In the genomic region with DNA sequence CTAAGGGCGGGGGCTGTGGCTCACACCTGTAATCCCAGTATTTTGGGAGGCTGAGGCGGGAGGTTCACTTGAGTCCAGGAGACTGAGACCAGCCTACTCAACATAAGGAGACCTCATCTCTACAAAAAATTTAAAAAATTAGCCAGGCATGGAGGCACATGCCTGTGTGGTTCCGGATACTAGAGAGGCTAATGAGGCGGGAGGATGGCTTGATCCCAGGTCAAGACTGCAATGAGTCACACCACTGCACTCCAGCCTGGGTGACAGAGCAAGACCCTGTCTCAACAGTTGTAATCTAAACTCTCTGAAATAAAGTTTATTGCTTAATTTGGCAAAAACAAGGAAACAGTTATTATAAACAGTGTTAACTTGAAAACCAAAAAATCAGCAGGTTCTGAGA, we compare ENCODE assay signal across 17 cellular contexts.
DNase-seq lines count a peak whose midpoint lies in the region; ATAC-seq, FAIRE-seq and TF ChIP-seq lines count a peak whose summit lies in the region.
"Had no signal": no experiment of that assay in that cellular context is flagged by ENCODE, and none has a peak within 500 bp of the region (broad histone marks: within the 10 kb centered on the region; RNA-seq: fewer than 3 reads in every experiment).

No MANE protein-coding gene starts in this region.

- no peak overlapping the region for H3K4me2 ChIP-seq in K562 (ENCODE audit: insufficient read depth, low read length)

- no peaks in the 10 kb centered on the region for H3K79me2 ChIP-seq in K562 (ENCODE audit: control insufficient read depth, insufficient read depth, low read length)

- peak; percentile 15 for FAIRE-seq in K562 (lab: Jason Lieb, UNC)
- FAIRE-seq: GM12892 had no signal

- TF ChIP-seq POLR2A in breast epithelium (IDR thresholded peaks at IDR 0.05) (no peak), K562 (conservative IDR thresholded peaks at IDR 0.05) (no peak), thyroid gland (IDR thresholded peaks at IDR 0.05) (no peak)

- H3K4me3 Mint-ChIP-seq in MCF 10A (ENCODE audit: unreplicated experiment) (no peak overlapping the region), nephron progenitor cell (no peak overlapping the region)

- BruUV-seq in MCF 10A (replicated peaks; lab: Mats Ljungman, UMichigan) (no TSS peak), K562 (replicated peaks; lab: Mats Ljungman, UMichigan) (no TSS peak)

- H3K27ac Mint-ChIP-seq in MCF 10A (ENCODE audit: low read depth, unreplicated experiment) (no peak overlapping the region), nephron progenitor cell (no peak overlapping the region)

- DNase-seq in MCF 10A (ENCODE audit: unreplicated experiment) (peak; percentile 17), breast epithelium (ENCODE audit: low spot score in 2 of 2) (no peak), K562 (ENCODE audit: extremely low read depth in 1 of 4, low spot score in 3 of 4) (no peak), kidney epithelial cell (ENCODE audit: low read depth) (peak; percentile 26), thyroid gland (peak; percentile 18 to 39), left lung (no peak), foreskin fibroblast (no peak), nephron progenitor cell (no peak)
- DNase-seq: C1 segment of cervical spinal cord, GOT3, NCI-H2107, NCI-H226, NCI-H526 treated with DMSO at 0.1 percent for 48 hours, PC-3 had no signal

- H4K20me1 ChIP-seq in K562 (replicated peaks; ENCODE audit: control insufficient read depth, insufficient read depth, low read length) = no peaks in the 10 kb centered on the region

- H3K9ac ChIP-seq in K562 (ENCODE audit: insufficient read depth in 1 of 2, low read depth in 2 of 2, low read length in 2 of 2) = no peak overlapping the region

- H3K27me3 ChIP-seq in breast epithelium (no peaks in the 10 kb centered on the region), K562 (ENCODE audit: control insufficient read depth in 2 of 2, insufficient read depth in 2 of 2, low read length in 2 of 2) (no peaks in the 10 kb centered on the region), kidney epithelial cell (ENCODE audit: control insufficient read depth, insufficient read depth, low read length) (no peaks in the 10 kb centered on the region), thyroid gland (no peaks in the 10 kb centered on the region), left lung (no peaks in the 10 kb centered on the region)

- H3K27me3 Mint-ChIP-seq in MCF 10A (ENCODE audit: insufficient read depth, unreplicated experiment) (no peaks in the 10 kb centered on the region), nephron progenitor cell (ENCODE audit: low read depth, poor library complexity) (no peaks in the 10 kb centered on the region)

- no peak for TF ChIP-seq CTCF in MCF 10A (IDR thresholded peaks at IDR 0.05; ENCODE audit: unreplicated experiment)
- no peak for TF ChIP-seq CTCF in breast epithelium (IDR thresholded peaks at IDR 0.05)
- TF ChIP-seq CTCF in K562 (IDR thresholded peaks at IDR 0.05 in 2 of 3, conservative IDR thresholded peaks at IDR 0.05 in 1 of 3; ENCODE audit: insufficient read depth in 2 of 3, low read depth in 1 of 3, low read length in 3 of 3) = no peak
- no peak for TF ChIP-seq CTCF in kidney epithelial cell (IDR thresholded peaks at IDR 0.05; ENCODE audit: insufficient read depth, low read length, poor library complexity, severe bottlenecking)
- no peak for TF ChIP-seq CTCF in thyroid gland (IDR thresholded peaks at IDR 0.05)
- no peak for TF ChIP-seq CTCF in left lung (IDR thresholded peaks at IDR 0.05)
- no peak for TF ChIP-seq CTCF in foreskin fibroblast (IDR thresholded peaks at IDR 0.05; ENCODE audit: low read depth, low read length)
- no peak for TF ChIP-seq CTCF in nephron progenitor cell (IDR thresholded peaks at IDR 0.05)

- WGBS in K562 (ENCODE audit: insufficient coverage, low coverage, missing lambda C conversion rate) = 88% methylated on average over 4 of the region's 4 CpGs
- WGBS in thyroid gland, 2 donors = 88 to 90% methylated on average over 4 of the region's 4 CpGs

- ATAC-seq in K562 (peak; percentile 55; the same call in 2 of the 3 replicates), left lung (no peak)
- ATAC-seq: PC-3 had no signal

- CTCF ChIA-PET in MCF 10A (lab: Yijun Ruan, JAX) = no interaction called here
- CTCF ChIA-PET in K562 (lab: Yijun Ruan, JAX; ENCODE audit: low intra/inter-chr PET ratio) = no interaction called here

- no peak overlapping the region for H2AFZ ChIP-seq in K562 (ENCODE audit: low read depth, low read length)

- peaks cover 14% of the 10 kb centered on the region for H3K36me3 Mint-ChIP-seq in MCF 10A (ENCODE audit: insufficient read depth, unreplicated experiment)
- peaks cover 83% of the 10 kb centered on the region for H3K36me3 Mint-ChIP-seq in nephron progenitor cell (ENCODE audit: low read depth)

- no peaks in the 10 kb centered on the region for H3K9me1 ChIP-seq in K562 (ENCODE audit: control insufficient read depth, insufficient read depth, low read length)

- H3K9me3 Mint-ChIP-seq in MCF 10A (ENCODE audit: unreplicated experiment) (no peaks in the 10 kb centered on the region), nephron progenitor cell (no peaks in the 10 kb centered on the region)

- no peaks in the 10 kb centered on the region for H3K9me3 ChIP-seq in breast epithelium
- no peaks in the 10 kb centered on the region for H3K9me3 ChIP-seq in K562 (replicated peaks; ENCODE audit: control insufficient read depth, insufficient read depth, low read depth, low read length)
- H3K9me3 ChIP-seq in thyroid gland = no peaks in the 10 kb centered on the region
- H3K9me3 ChIP-seq in left lung = no peaks in the 10 kb centered on the region

- no peak overlapping the region for H3K27ac ChIP-seq in breast epithelium
- no peak overlapping the region for H3K27ac ChIP-seq in K562 (ENCODE audit: extremely low read depth, low read depth, low read length)
- H3K27ac ChIP-seq in thyroid gland = no peak overlapping the region
- H3K27ac ChIP-seq in left lung = no peak overlapping the region
- H3K27ac ChIP-seq: 22Rv1, SK-N-MC had no signal

- TF ChIP-seq RAD21 in K562 (CRISPR knock-in tag; conservative IDR thresholded peaks at IDR 0.05 in 1 of 2, IDR thresholded peaks at IDR 0.05 in 1 of 2) = no peak

- H3K4me1 ChIP-seq in breast epithelium (no peaks in the 10 kb centered on the region), K562 (replicated peaks in 1 of 2; ENCODE audit: control insufficient read depth in 2 of 2, insufficient read depth in 2 of 2, low read length in 2 of 2) (no peaks in the 10 kb centered on the region), thyroid gland (no peaks in the 10 kb centered on the region), left lung (no peaks in the 10 kb centered on the region)

- in situ Hi-C loops in K562 (cut with MboI) = no loop called here

- no peaks in the 10 kb centered on the region for H3K4me1 Mint-ChIP-seq in MCF 10A (ENCODE audit: insufficient read depth, unreplicated experiment)
- peaks cover 18% of the 10 kb centered on the region for H3K4me1 Mint-ChIP-seq in nephron progenitor cell

- H3K36me3 ChIP-seq in breast epithelium (no peaks in the 10 kb centered on the region), K562 (ENCODE audit: control insufficient read depth, insufficient read depth, low read length) (peaks cover 86% of the 10 kb centered on the region), kidney epithelial cell (ENCODE audit: control insufficient read depth, insufficient read depth, low read length) (no peaks in the 10 kb centered on the region), thyroid gland (peaks cover 0 to 8% of the 10 kb centered on the region in 2 donors), left lung (peaks cover 0 to 39% of the 10 kb centered on the region in 2 donors)

- TF ChIP-seq EP300 in K562 (IDR thresholded peaks at IDR 0.05; ENCODE audit: low read length) = no peak

- no peak overlapping the region for H3K4me3 ChIP-seq in breast epithelium
- H3K4me3 ChIP-seq in K562 = no peak overlapping the region
- H3K4me3 ChIP-seq in kidney epithelial cell (ENCODE audit: low read depth, low read length) = no peak overlapping the region
- H3K4me3 ChIP-seq in thyroid gland (replicated peaks in 1 of 3) = no peak overlapping the region
- H3K4me3 ChIP-seq in left lung = no peak overlapping the region
- no peak overlapping the region for H3K4me3 ChIP-seq in foreskin fibroblast (ENCODE audit: low read depth in 1 of 2, low read length in 2 of 2)
- H3K4me3 ChIP-seq: SK-N-MC had no signal

- POLR2A ChIA-PET in MCF 10A (lab: Yijun Ruan, JAX) = interaction anchor here (0.6 kb wide), 1 partner anchor 11 kb away, joined by 3 read pairs; no protein-coding TSS in a partner anchor
- POLR2A ChIA-PET in K562 (lab: Yijun Ruan, JAX) = no interaction called here

- intact Hi-C loops in MCF 10A (cut with micrococcal nuclease) (no loop called here), breast epithelium (cut with DNase I; ENCODE audit: low total_unique reads) (no loop called here), K562 (cut with micrococcal nuclease) (no loop called here), thyroid gland (cut with DNase I) (no loop called here), left lung (cut with DNase I) (no loop called here)

TF ChIP-seq in K562, 482 proteins besides CTCF, POLR2A, EP300 and RAD21:
- TF ChIP-seq ZBTB7A (IDR thresholded peaks at IDR 0.05; ENCODE audit: borderline replicate concordance, control insufficient read depth, low read depth, low read length) (no peak), CHD2 (IDR thresholded peaks at IDR 0.05; ENCODE audit: low read depth, low read length) (no peak), FOSL1 (tag; conservative IDR thresholded peaks at IDR 0.05) (0 out of 2 replicates have a peak, but pooled peaks have one; percentile 24), ZNF79 (CRISPR knock-in tag; IDR thresholded peaks at IDR 0.05; ENCODE audit: low read depth) (no peak)
TF ChIP-seq in K562: peak in this region for 1.

Comparison
In these comparisons a context has a peak if more than half of its experiments do, and no peak if none do; other contexts are left out.
1. DNase-seq: peak in MCF 10A (single experiment), kidney epithelial cell (single experiment) and thyroid gland (2 of 2); none in breast epithelium (0 of 2), K562 (0 of 4), left lung (0 of 2), foreskin fibroblast (0 of 2) and nephron progenitor cell (single experiment).